ENCODE assay signal across 20 cellular contexts in genomic region chr1:2863149-2863963, GRCh38.
"Had no signal": no experiment of that assay in that cellular context is flagged by ENCODE, and none has a peak within 500 bp of the region (broad histone marks: within the 10 kb centered on the region; RNA-seq: fewer than 3 reads in every experiment).

No MANE protein-coding gene starts in this region.

- ATAC-seq: effector memory CD8-positive, alpha-beta T cell; gastrocnemius medialis; stimulated activated effector memory CD8-positive, alpha-beta T cell treated with anti-CD3 and anti-CD28 coated beads, Interleukin-12 subunit alpha, Interleukin-12 subunit beta, amount 100 ng/mL, for 72 hours; upper lobe of right lung had no signal

- H3K27ac ChIP-seq: epithelial cell of prostate, esophagus muscularis mucosa, gastrocnemius medialis, heart right ventricle, parathyroid adenoma, prostate gland, sigmoid colon, skin epidermis, testis, tibial nerve, upper lobe of right lung, vagina had no signal

- H3K4me3 ChIP-seq: esophagus muscularis mucosa, gastrocnemius medialis, heart right ventricle, prostate gland, sigmoid colon, skin epidermis, testis, tibial nerve, upper lobe of right lung, vagina had no signal

- H3K27me3 ChIP-seq: testis, vagina had no signal

- H3K9ac ChIP-seq: parathyroid adenoma had no signal

- H3K4me1 ChIP-seq: gastrocnemius medialis, heart right ventricle, parathyroid adenoma, prostate gland, sigmoid colon, testis, tibial nerve, upper lobe of right lung, vagina had no signal

- H3K9me3 ChIP-seq: esophagus muscularis mucosa, gastrocnemius medialis, heart right ventricle, prostate gland, sigmoid colon, testis, tibial nerve, upper lobe of right lung, vagina had no signal

- H3K36me3 ChIP-seq: esophagus muscularis mucosa, gastrocnemius medialis, heart right ventricle, prostate gland, sigmoid colon, tibial nerve, upper lobe of right lung, vagina had no signal

- DNase-seq: effector memory CD8-positive, alpha-beta T cell; gastrocnemius medialis; hypothalamus; islet precursor cell; retina; sigmoid colon; stimulated activated CD4-positive, alpha-beta T cell treated with anti-CD3 and anti-CD28 coated beads, Interleukin-12 subunit alpha, Interleukin-12 subunit beta, amount 100 ng/mL, for 4 hours; stimulated activated CD4-positive, alpha-beta T cell treated with anti-CD3 and anti-CD28 coated beads, Interleukin-4, amount 100 ng/mL, for 1 hour; stimulated activated CD8-positive, alpha-beta memory T cell treated with anti-CD3 and anti-CD28 coated beads, Interleukin-4, amount 100 ng/mL, for 48 hours; testis; upper lobe of right lung had no signal
